16 cellular contexts compared by ENCODE assay signal in genomic region chr5:160747559-160747958, GRCh38.
"Had no signal": no experiment of that assay in that cellular context is flagged by ENCODE, and none has a peak within 500 bp of the region (broad histone marks: within the 10 kb centered on the region; RNA-seq: fewer than 3 reads in every experiment).

No MANE protein-coding gene starts in this region.

- H3K4me1 ChIP-seq: body of pancreas, esophagus muscularis mucosa, spleen had no signal

- DNase-seq: activated CD4-positive, alpha-beta T cell treated with anti-CD3 and anti-CD28 coated beads for 1 hour; activated CD4-positive, alpha-beta T cell treated with anti-CD3 and anti-CD28 coated beads, Interleukin-2, amount 50 U/mL, for 4 hours; activated T-cell treated with anti-CD3 and anti-CD28 coated beads, Interleukin-2, amount 50 U/mL, for 48 hours; body of pancreas; effector memory CD8-positive, alpha-beta T cell; glutamatergic neuron; hippocampal formation; left ventricle myocardium inferior; spleen; stimulated activated CD4-positive, alpha-beta T cell treated with anti-CD3 and anti-CD28 coated beads, Interleukin-4, amount 100 ng/mL, for 1 hour; stimulated activated naive CD4-positive, alpha-beta T cell treated with Interleukin-2 at 50 U/mL for 16 hours; T-helper 1 cell had no signal

- H3K36me3 Mint-ChIP-seq: memory B cell had no signal

- H3K9me3 ChIP-seq: body of pancreas, esophagus muscularis mucosa, left ventricle myocardium inferior, spleen, transverse colon had no signal

- H3K9me3 Mint-ChIP-seq: activated naive CD4-positive, alpha-beta T cell treated with anti-CD3 and anti-CD28 coated beads for 36 hours; effector memory CD8-positive, alpha-beta T cell; memory B cell had no signal

- H3K4me3 ChIP-seq: body of pancreas, esophagus muscularis mucosa, left ventricle myocardium inferior, spleen, transverse colon had no signal

- H3K27ac ChIP-seq: body of pancreas, esophagus muscularis mucosa, left ventricle myocardium inferior, spleen had no signal

- H3K27me3 ChIP-seq: body of pancreas, esophagus muscularis mucosa, spleen, transverse colon had no signal

- H3K4me3 Mint-ChIP-seq: activated naive CD4-positive, alpha-beta T cell treated with anti-CD3 and anti-CD28 coated beads for 36 hours; effector memory CD8-positive, alpha-beta T cell; memory B cell had no signal

- H3K27ac Mint-ChIP-seq: activated naive CD4-positive, alpha-beta T cell treated with anti-CD3 and anti-CD28 coated beads for 36 hours; effector memory CD8-positive, alpha-beta T cell; memory B cell had no signal

- ATAC-seq: body of pancreas; effector memory CD8-positive, alpha-beta T cell had no signal

- H3K36me3 ChIP-seq: esophagus muscularis mucosa, left ventricle myocardium inferior, spleen, transverse colon had no signal
